Comparison of ENCODE assay signal across 5 cellular contexts in the genomic region with DNA sequence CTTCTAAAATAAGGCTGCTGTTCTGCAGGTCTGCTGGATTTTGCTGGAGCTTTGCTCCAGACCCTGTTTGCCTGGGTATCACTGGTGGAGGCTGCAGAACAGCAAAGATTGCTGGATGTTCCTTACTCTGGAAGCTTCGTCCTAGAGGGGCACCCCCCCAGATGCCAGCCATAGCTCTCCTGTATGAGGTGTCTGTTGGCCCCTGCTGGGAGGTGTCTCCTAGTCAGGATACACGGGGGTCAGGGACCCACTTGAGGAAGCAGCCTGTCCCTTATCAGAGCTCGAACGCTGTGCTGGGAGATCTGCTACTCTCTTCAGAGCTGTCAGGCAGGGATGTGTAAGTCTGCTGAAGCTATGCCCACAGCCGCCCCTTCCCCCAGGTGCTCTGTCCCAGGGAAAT.
DNase-seq lines count a peak whose midpoint lies in the region; ATAC-seq, FAIRE-seq and TF ChIP-seq lines count a peak whose summit lies in the region.
"Not testable (repeated sequence)": the region's sequence is repeated elsewhere in the genome, so short reads cannot be mapped to it uniquely, and the experiment has no call there.

No MANE protein-coding gene starts in this region.

- TF ChIP-seq CTCF in GM23338 (conservative IDR thresholded peaks at IDR 0.05; ENCODE audit: low read depth in 2 of 2); chondrocyte (IDR thresholded peaks at IDR 0.05); kidney (IDR thresholded peaks at IDR 0.05; ENCODE audit: borderline replicate concordance, extremely low read depth, insufficient read depth); spleen (IDR thresholded peaks at IDR 0.05 in 8 of 11, conservative IDR thresholded peaks at IDR 0.05 in 3 of 11): not testable (repeated sequence)

- not testable (repeated sequence) for H3K79me2 ChIP-seq in GM23338 (replicated peaks; ENCODE audit: insufficient read depth)

- H3K14ac ChIP-seq in neuronal stem cell (ENCODE audit: low read length), result not testable (repeated sequence)

- H2BK12ac ChIP-seq in neuronal stem cell (ENCODE audit: low read length), result not testable (repeated sequence)

- not testable (repeated sequence) for H4K20me1 ChIP-seq in GM23338 (replicated peaks; ENCODE audit: insufficient read depth)

- H3K9ac ChIP-seq in kidney (ENCODE audit: low read length in 2 of 2), result not testable (repeated sequence)
- H3K9ac ChIP-seq in neuronal stem cell (ENCODE audit: low read depth, low read length, poor library complexity), result peak overlapping the region; percentile 21

- H3K23ac ChIP-seq in neuronal stem cell (ENCODE audit: low read depth, low read length, poor library complexity), result not testable (repeated sequence)

- H4K91ac ChIP-seq in neuronal stem cell (ENCODE audit: low read depth, low read length, poor library complexity), result not testable (repeated sequence)

- H3K9me3 Mint-ChIP-seq in GM23338, result not testable (repeated sequence)
- peaks cover 26% of the 10 kb centered on the region for H3K9me3 Mint-ChIP-seq in chondrocyte (ENCODE audit: low read depth)

- not testable (repeated sequence) for H3F3A ChIP-seq in GM23338 (replicated peaks; ENCODE audit: low read depth)

- not testable (repeated sequence) for H2AK5ac ChIP-seq in neuronal stem cell (ENCODE audit: low read depth, low read length)

- H3K9me3 ChIP-seq in kidney (ENCODE audit: control insufficient read depth in 1 of 2, low read length in 2 of 2); neuronal stem cell (replicated peaks in 1 of 2; ENCODE audit: control insufficient read depth in 2 of 2, insufficient read depth in 1 of 2, low read depth in 1 of 2, low read length in 2 of 2): not testable (repeated sequence)
- peaks cover 0 to 23% (median 12%) of the 10 kb centered on the region in 8 donors for H3K9me3 ChIP-seq in spleen

- not testable (repeated sequence) for H2BK120ac ChIP-seq in neuronal stem cell (ENCODE audit: low read depth, low read length)

- intact Hi-C loops in kidney (cut with DNase I); spleen (cut with DNase I; ENCODE audit: low total_unique reads): not testable (repeated sequence)

- not testable (repeated sequence) for H4K8ac ChIP-seq in neuronal stem cell (ENCODE audit: low read depth, low read length)

- not testable (repeated sequence) for DNase-seq in GM23338 (ENCODE audit: low spot score); neuronal stem cell (ENCODE audit: low spot score)
- DNase-seq in chondrocyte (ENCODE audit: low spot score) (peak; percentile 67), kidney (peak; percentile 26), spleen (peak; percentile 35)

- H2BK5ac ChIP-seq in neuronal stem cell (ENCODE audit: low read length), result not testable (repeated sequence)

- not testable (repeated sequence) for H3K18ac ChIP-seq in neuronal stem cell (ENCODE audit: low read length)

- not testable (repeated sequence) for H3K4me3 ChIP-seq in GM23338; kidney (ENCODE audit: low read length in 2 of 2); neuronal stem cell (ENCODE audit: low read length in 2 of 2); spleen

- 0 out of 2 replicates have a peak overlapping the region, but pooled peaks have one; percentile 7 for H2AFZ ChIP-seq in GM23338
- H2AFZ ChIP-seq in neuronal stem cell (ENCODE audit: low read length), result not testable (repeated sequence)

- H3K36me3 Mint-ChIP-seq in GM23338 (ENCODE audit: low read depth); chondrocyte (ENCODE audit: low read depth): not testable (repeated sequence)

- not testable (repeated sequence) for H3K27me3 Mint-ChIP-seq in GM23338 (ENCODE audit: insufficient read depth, low read depth, poor library complexity); chondrocyte (ENCODE audit: low read depth)

- not testable (repeated sequence) for H3K4me1 ChIP-seq in GM23338 (ENCODE audit: insufficient read depth); kidney (ENCODE audit: control insufficient read depth in 1 of 2, insufficient read depth in 1 of 2, low read depth in 1 of 2, low read length in 2 of 2); neuronal stem cell (ENCODE audit: control insufficient read depth in 2 of 2, insufficient read depth in 1 of 2, low read depth in 1 of 2, low read length in 2 of 2); spleen

- H3K4ac ChIP-seq in neuronal stem cell (ENCODE audit: low read length), result not testable (repeated sequence)

- not testable (repeated sequence) for FAIRE-seq in kidney (lab: Jason Lieb, UNC)

- H3K4me1 Mint-ChIP-seq in GM23338; chondrocyte (ENCODE audit: low read depth): not testable (repeated sequence)

- not testable (repeated sequence) for H3K4me2 ChIP-seq in GM23338; neuronal stem cell (ENCODE audit: insufficient read depth, low read length, poor library complexity, severe bottlenecking)

- not testable (repeated sequence) for H3K4me3 Mint-ChIP-seq in GM23338; chondrocyte (ENCODE audit: unreplicated experiment)

- H3K27me3 ChIP-seq in GM23338 (ENCODE audit: insufficient read depth); neuronal stem cell (ENCODE audit: control insufficient read depth in 3 of 3, insufficient read depth in 3 of 3, low read depth in 1 of 3, low read length in 3 of 3); spleen (replicated peaks in 1 of 7): not testable (repeated sequence)

- not testable (repeated sequence) for ATAC-seq in GM23338

- no CpG with 5 or more reads among the region's 5 CpGs for WGBS in neuronal stem cell (ENCODE audit: extremely low coverage in 2 of 2, insufficient read length in 2 of 2, insufficient replicate concordance in 1 of 2), 2 donors
- WGBS in spleen, 5 donors, result 45 to 74% (median 61%) methylated on average over 3 to 5 of the region's 5 CpGs

- not testable (repeated sequence) for TF ChIP-seq POLR2A in spleen (IDR thresholded peaks at IDR 0.05)

- H2BK15ac ChIP-seq in neuronal stem cell (ENCODE audit: low read length), result not testable (repeated sequence)

- not testable (repeated sequence) for H3K27ac ChIP-seq in GM23338 (ENCODE audit: low read depth); kidney (ENCODE audit: low read depth in 2 of 2, low read length in 2 of 2); neuronal stem cell (replicated peaks; ENCODE audit: low read length); spleen

- not testable (repeated sequence) for H3K36me3 ChIP-seq in GM23338 (ENCODE audit: insufficient read depth); kidney (ENCODE audit: control insufficient read depth in 1 of 2, insufficient read depth in 2 of 2, low read length in 2 of 2); neuronal stem cell (replicated peaks in 1 of 2; ENCODE audit: control insufficient read depth in 2 of 2, insufficient read depth in 2 of 2, low read length in 2 of 2); spleen

- not testable (repeated sequence) for H3K9me2 ChIP-seq in GM23338 (ENCODE audit: insufficient read depth)

- H3K79me1 ChIP-seq in neuronal stem cell (ENCODE audit: low read depth, low read length), result not testable (repeated sequence)

- H3K27ac Mint-ChIP-seq in GM23338; chondrocyte (ENCODE audit: unreplicated experiment): not testable (repeated sequence)
